ENCODE assay signal across 2 cellular contexts in genomic region chr1:43660355-43660754, GRCh38.
TF ChIP-seq lines count a peak whose summit lies in the region.

No MANE protein-coding gene starts in this region.

TF ChIP-seq in GM23338, 12 proteins besides CTCF, POLR2A, EP300 and RAD21:
- TF ChIP-seq JUNB (IDR thresholded peaks at IDR 0.05; ENCODE audit: unreplicated experiment): no peak
- no peak for TF ChIP-seq STAT1 (IDR thresholded peaks at IDR 0.05; ENCODE audit: unreplicated experiment)
- peak; percentile 99 for TF ChIP-seq NANOG (IDR thresholded peaks at IDR 0.05; ENCODE audit: borderline replicate concordance)
- peak; percentile 57 for TF ChIP-seq CREB1 (CRISPR knock-in tag; IDR thresholded peaks at IDR 0.05; ENCODE audit: low read depth)
- TF ChIP-seq EZH2phosphoT487 (IDR thresholded peaks at IDR 0.05; ENCODE audit: unreplicated experiment): no peak
- TF ChIP-seq POLR2AphosphoS5 (IDR thresholded peaks at IDR 0.05; ENCODE audit: low read depth): peak; percentile 41; the same call in 1 of the 2 replicates
- no peak for TF ChIP-seq ZNF114 (CRISPR knock-in tag; IDR thresholded peaks at IDR 0.05)
- no peak for TF ChIP-seq ETS1 (IDR thresholded peaks at IDR 0.05)
TF ChIP-seq in GM23338: peak in this region for 3.

TF ChIP-seq in H1, 55 proteins besides CTCF, POLR2A, EP300 and RAD21:
- no peak for TF ChIP-seq SUZ12 (IDR thresholded peaks at IDR 0.05; ENCODE audit: low read length)
- TF ChIP-seq POU5F1 (IDR thresholded peaks at IDR 0.05; ENCODE audit: low read depth, low read length): peak; percentile 99
- no peak for TF ChIP-seq CBX8 (IDR thresholded peaks at IDR 0.05; ENCODE audit: borderline replicate concordance, low read depth, low read length)
- TF ChIP-seq SP4 (IDR thresholded peaks at IDR 0.05; ENCODE audit: low read length): peak; percentile 40; the same call in 1 of the 2 replicates
- peak; percentile 15 to 86 for TF ChIP-seq BCL11A (IDR thresholded peaks at IDR 0.05; ENCODE audit: low read depth in 2 of 2, low read length in 2 of 2)
- no peak for TF ChIP-seq BRCA1 (IDR thresholded peaks at IDR 0.05; ENCODE audit: low read depth, low read length)
- 0 out of 2 replicates have a peak, but pooled peaks have one; percentile 45 for TF ChIP-seq TEAD4 (IDR thresholded peaks at IDR 0.05; ENCODE audit: low read depth, low read length)
- no peak for TF ChIP-seq E2F6 (IDR thresholded peaks at IDR 0.05)
- TF ChIP-seq HDAC6 (IDR thresholded peaks at IDR 0.05; ENCODE audit: low read depth, low read length): no peak
- TF ChIP-seq RXRA (IDR thresholded peaks at IDR 0.05; ENCODE audit: insufficient read depth, low read depth, low read length): no peak
- TF ChIP-seq ATF3 (IDR thresholded peaks at IDR 0.05; ENCODE audit: insufficient read depth, low read depth, low read length): no peak
- no peak for TF ChIP-seq PHF8 (conservative IDR thresholded peaks at IDR 0.05; ENCODE audit: low read depth, low read length)
- peak; percentile 82 for TF ChIP-seq KDM1A (IDR thresholded peaks at IDR 0.05; ENCODE audit: borderline replicate concordance, low read length)
- TF ChIP-seq CREB1 (IDR thresholded peaks at IDR 0.05): peak; percentile 69
- TF ChIP-seq NANOG (IDR thresholded peaks at IDR 0.05; ENCODE audit: insufficient read depth, low read depth, low read length, poor library complexity, severe bottlenecking): peak; percentile 99
- no peak for TF ChIP-seq RFX5 (IDR thresholded peaks at IDR 0.05; ENCODE audit: borderline replicate concordance, low read depth, low read length)
- TF ChIP-seq USF2 (IDR thresholded peaks at IDR 0.05; ENCODE audit: low read length): no peak
- TF ChIP-seq EGR1 (IDR thresholded peaks at IDR 0.05; ENCODE audit: borderline replicate concordance, low read depth, low read length): no peak
- no peak for TF ChIP-seq SRF (IDR thresholded peaks at IDR 0.05; ENCODE audit: low read depth, low read length)
- TF ChIP-seq MAX (IDR thresholded peaks at IDR 0.05): 0 out of 2 replicates have a peak, but pooled peaks have one; percentile 33
- peak; percentile 60 to 84; a peak in 3 of 4 replicates for TF ChIP-seq HDAC2 (IDR thresholded peaks at IDR 0.05; ENCODE audit: borderline replicate concordance in 1 of 2, low read depth in 2 of 2, low read length in 2 of 2)
- TF ChIP-seq CHD2 (IDR thresholded peaks at IDR 0.05; ENCODE audit: low read length): no peak
- TF ChIP-seq FOSL1 (IDR thresholded peaks at IDR 0.05; ENCODE audit: insufficient read depth, low read depth, low read length): no peak
- TF ChIP-seq YY1 (IDR thresholded peaks at IDR 0.05; ENCODE audit: low read depth, low read length): no peak
- TF ChIP-seq ASH2L (IDR thresholded peaks at IDR 0.05; ENCODE audit: low read length): peak; percentile 38
- TF ChIP-seq SP1 (IDR thresholded peaks at IDR 0.05; ENCODE audit: low read depth, low read length): peak; percentile 73; the same call in 1 of the 2 replicates
- no peak for TF ChIP-seq TAF1 (IDR thresholded peaks at IDR 0.05; ENCODE audit: low read depth, low read length)
- TF ChIP-seq CHD1 (IDR thresholded peaks at IDR 0.05; ENCODE audit: low read depth, low read length): no peak
- no peak for TF ChIP-seq CBX5 (IDR thresholded peaks at IDR 0.05; ENCODE audit: low read depth, low read length)
- no peak for TF ChIP-seq EZH2 (IDR thresholded peaks at IDR 0.05; ENCODE audit: low read depth, low read length, severe bottlenecking)
- peak; percentile 82 for TF ChIP-seq TCF12 (IDR thresholded peaks at IDR 0.05; ENCODE audit: low read depth, low read length)
- peak; percentile 37 to 55; a peak in 1 of 4 replicates for TF ChIP-seq SIN3A (conservative IDR thresholded peaks at IDR 0.05 in 1 of 2, IDR thresholded peaks at IDR 0.05 in 1 of 2; ENCODE audit: low read depth in 1 of 2, low read length in 2 of 2)
- TF ChIP-seq MAFK (IDR thresholded peaks at IDR 0.05; ENCODE audit: low read depth, low read length): no peak
- no peak for TF ChIP-seq KDM5A (IDR thresholded peaks at IDR 0.05; ENCODE audit: low read length)
- peak; percentile 85 for TF ChIP-seq ATF2 (IDR thresholded peaks at IDR 0.05; ENCODE audit: low read length)
- TF ChIP-seq TAF7 (optimal IDR thresholded peaks at IDR 0.05; ENCODE audit: borderline replicate concordance, low read depth, low read length): no peak
- no peak for TF ChIP-seq CTBP2 (IDR thresholded peaks at IDR 0.05; ENCODE audit: borderline replicate concordance, insufficient read depth, insufficient read length, low read length)
- no peak for TF ChIP-seq JUN (IDR thresholded peaks at IDR 0.05; ENCODE audit: low read depth, low read length)
